ENCODE assay signal across 1 cellular context in genomic region chr11:63681208-63682044, GRCh38.
A peak's percentile ranks its signal among the peaks of the same experiment; 100 is the strongest.
TF ChIP-seq lines count a peak whose summit lies in the region.

Gene RTN3 (plus strand): TSS chr11:63681500. CDS start chr11:63681637, 137 bp downstream.

TF ChIP-seq in K562, 482 proteins besides CTCF, POLR2A, EP300 and RAD21 (continued from another document and continues in another):
- TF ChIP-seq RB1 (IDR thresholded peaks at IDR 0.05; ENCODE audit: low read depth) (no peak; the same call in 1 of the 2 replicates), TAF1 (IDR thresholded peaks at IDR 0.05; ENCODE audit: control insufficient read depth, extremely low read depth, insufficient read depth, low read length, severe bottlenecking) (peak; percentile 97), GTF2F1 (IDR thresholded peaks at IDR 0.05; ENCODE audit: low read depth, low read length) (no peak), ERF (CRISPR knock-in tag; IDR thresholded peaks at IDR 0.05) (no peak), POLR2AphosphoS2 (IDR thresholded peaks at IDR 0.05; ENCODE audit: low read length) (peak; percentile 60; the same call in 1 of the 2 replicates), E2F6 (IDR thresholded peaks at IDR 0.05; ENCODE audit: borderline replicate concordance in 1 of 2, extremely low read depth in 1 of 2, insufficient read depth in 1 of 2, insufficient read length in 1 of 2, low read depth in 1 of 2, low read length in 1 of 2, poor library complexity in 1 of 2, severe bottlenecking in 1 of 2) (peak; percentile 71 to 85), TCF3 (CRISPR knock-in tag; IDR thresholded peaks at IDR 0.05) (no peak), PURB (CRISPR knock-in tag; IDR thresholded peaks at IDR 0.05; ENCODE audit: low read depth) (no peak), DIDO1 (tag; IDR thresholded peaks at IDR 0.05; ENCODE audit: low read depth) (no peak), KDM4B (IDR thresholded peaks at IDR 0.05; ENCODE audit: borderline replicate concordance in 2 of 2, low read depth in 1 of 2) (no peak), SMARCA4 (IDR thresholded peaks at IDR 0.05) (peak; percentile 64; the same call in 1 of the 2 replicates), ETV6 (IDR thresholded peaks at IDR 0.05; ENCODE audit: borderline replicate concordance in 1 of 2, low read depth in 2 of 2, low read length in 1 of 2) (no peak), ETV6 (CRISPR knock-in tag; IDR thresholded peaks at IDR 0.05; ENCODE audit: borderline replicate concordance) (no peak), HLTF (IDR thresholded peaks at IDR 0.05) (peak; percentile 15; the same call in 1 of the 2 replicates), CHD2 (IDR thresholded peaks at IDR 0.05; ENCODE audit: low read depth, low read length) (no peak), GATA2 (CRISPR knock-in tag; IDR thresholded peaks at IDR 0.05) (no peak), ARHGAP35 (IDR thresholded peaks at IDR 0.05; ENCODE audit: partially characterized antibody) (no peak), ZNF57 (CRISPR knock-in tag; IDR thresholded peaks at IDR 0.05) (no peak), ZNF584 (CRISPR knock-in tag; IDR thresholded peaks at IDR 0.05; ENCODE audit: low read depth) (no peak), RNF2 (IDR thresholded peaks at IDR 0.05) (peak; percentile 42; the same call in 1 of the 2 replicates), SMAD3 (CRISPR knock-in tag; conservative IDR thresholded peaks at IDR 0.05) (no peak), NR2C2 (CRISPR knock-in tag; IDR thresholded peaks at IDR 0.05) (peak; percentile 61; the same call in 1 of the 2 replicates), NR2C2 (tag; IDR thresholded peaks at IDR 0.05) (no peak), HMGN3 (IDR thresholded peaks at IDR 0.05; ENCODE audit: borderline replicate concordance, extremely low read depth, insufficient read length, low read depth, low read length) (peak; percentile 95), CEBPG (CRISPR knock-in tag; IDR thresholded peaks at IDR 0.05) (peak; percentile 39; the same call in 1 of the 2 replicates), CEBPG (tag; conservative IDR thresholded peaks at IDR 0.05 in 1 of 2, IDR thresholded peaks at IDR 0.05 in 1 of 2) (peak in 1 of 2 experiments; percentile 52; a peak in 1 of 4 replicates), GABPB1 (CRISPR knock-in tag; IDR thresholded peaks at IDR 0.05) (peak; percentile 65; the same call in 1 of the 2 replicates), ZFP1 (CRISPR knock-in tag; IDR thresholded peaks at IDR 0.05) (no peak), CREM (IDR thresholded peaks at IDR 0.05; ENCODE audit: low read depth) (peak; percentile 58), ZNF174 (CRISPR knock-in tag; IDR thresholded peaks at IDR 0.05) (no peak), SRSF1 (IDR thresholded peaks at IDR 0.05; ENCODE audit: low read depth, low read length) (no peak), SOX6 (IDR thresholded peaks at IDR 0.05) (no peak), TCF7 (IDR thresholded peaks at IDR 0.05; ENCODE audit: borderline replicate concordance) (no peak), STAT6 (CRISPR knock-in tag; IDR thresholded peaks at IDR 0.05) (no peak), XRCC5 (IDR thresholded peaks at IDR 0.05; ENCODE audit: low read depth, low read length) (peak; percentile 52; the same call in 1 of the 2 replicates), ZNF280B (CRISPR knock-in tag; IDR thresholded peaks at IDR 0.05) (no peak), SP2 (IDR thresholded peaks at IDR 0.05; ENCODE audit: extremely low read depth, low read depth, low read length, poor library complexity, severe bottlenecking) (no peak), SAFB (IDR thresholded peaks at IDR 0.05; ENCODE audit: borderline replicate concordance, low read depth, low read length) (no peak), SMARCC2 (IDR thresholded peaks at IDR 0.05; ENCODE audit: low read depth) (0 out of 2 replicates have a peak, but pooled peaks have one; percentile 37), HMG20B (CRISPR knock-in tag; IDR thresholded peaks at IDR 0.05) (no peak)
- TF ChIP-seq, protein P1, sequence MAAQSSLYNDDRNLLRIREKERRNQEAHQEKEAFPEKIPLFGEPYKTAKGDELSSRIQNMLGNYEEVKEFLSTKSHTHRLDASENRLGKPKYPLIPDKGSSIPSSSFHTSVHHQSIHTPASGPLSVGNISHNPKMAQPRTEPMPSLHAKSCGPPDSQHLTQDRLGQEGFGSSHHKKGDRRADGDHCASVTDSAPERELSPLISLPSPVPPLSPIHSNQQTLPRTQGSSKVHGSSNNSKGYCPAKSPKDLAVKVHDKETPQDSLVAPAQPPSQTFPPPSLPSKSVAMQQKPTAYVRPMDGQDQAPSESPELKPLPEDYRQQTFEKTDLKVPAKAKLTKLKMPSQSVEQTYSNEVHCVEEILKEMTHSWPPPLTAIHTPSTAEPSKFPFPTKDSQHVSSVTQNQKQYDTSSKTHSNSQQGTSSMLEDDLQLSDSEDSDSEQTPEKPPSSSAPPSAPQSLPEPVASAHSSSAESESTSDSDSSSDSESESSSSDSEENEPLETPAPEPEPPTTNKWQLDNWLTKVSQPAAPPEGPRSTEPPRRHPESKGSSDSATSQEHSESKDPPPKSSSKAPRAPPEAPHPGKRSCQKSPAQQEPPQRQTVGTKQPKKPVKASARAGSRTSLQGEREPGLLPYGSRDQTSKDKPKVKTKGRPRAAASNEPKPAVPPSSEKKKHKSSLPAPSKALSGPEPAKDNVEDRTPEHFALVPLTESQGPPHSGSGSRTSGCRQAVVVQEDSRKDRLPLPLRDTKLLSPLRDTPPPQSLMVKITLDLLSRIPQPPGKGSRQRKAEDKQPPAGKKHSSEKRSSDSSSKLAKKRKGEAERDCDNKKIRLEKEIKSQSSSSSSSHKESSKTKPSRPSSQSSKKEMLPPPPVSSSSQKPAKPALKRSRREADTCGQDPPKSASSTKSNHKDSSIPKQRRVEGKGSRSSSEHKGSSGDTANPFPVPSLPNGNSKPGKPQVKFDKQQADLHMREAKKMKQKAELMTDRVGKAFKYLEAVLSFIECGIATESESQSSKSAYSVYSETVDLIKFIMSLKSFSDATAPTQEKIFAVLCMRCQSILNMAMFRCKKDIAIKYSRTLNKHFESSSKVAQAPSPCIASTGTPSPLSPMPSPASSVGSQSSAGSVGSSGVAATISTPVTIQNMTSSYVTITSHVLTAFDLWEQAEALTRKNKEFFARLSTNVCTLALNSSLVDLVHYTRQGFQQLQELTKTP (IDR thresholded peaks at IDR 0.05; ENCODE audit: low read depth in 1 of 2, partially characterized antibody in 2 of 2), result no peak
- TF ChIP-seq, protein P2, sequence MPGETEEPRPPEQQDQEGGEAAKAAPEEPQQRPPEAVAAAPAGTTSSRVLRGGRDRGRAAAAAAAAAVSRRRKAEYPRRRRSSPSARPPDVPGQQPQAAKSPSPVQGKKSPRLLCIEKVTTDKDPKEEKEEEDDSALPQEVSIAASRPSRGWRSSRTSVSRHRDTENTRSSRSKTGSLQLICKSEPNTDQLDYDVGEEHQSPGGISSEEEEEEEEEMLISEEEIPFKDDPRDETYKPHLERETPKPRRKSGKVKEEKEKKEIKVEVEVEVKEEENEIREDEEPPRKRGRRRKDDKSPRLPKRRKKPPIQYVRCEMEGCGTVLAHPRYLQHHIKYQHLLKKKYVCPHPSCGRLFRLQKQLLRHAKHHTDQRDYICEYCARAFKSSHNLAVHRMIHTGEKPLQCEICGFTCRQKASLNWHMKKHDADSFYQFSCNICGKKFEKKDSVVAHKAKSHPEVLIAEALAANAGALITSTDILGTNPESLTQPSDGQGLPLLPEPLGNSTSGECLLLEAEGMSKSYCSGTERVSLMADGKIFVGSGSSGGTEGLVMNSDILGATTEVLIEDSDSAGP (CRISPR knock-in tag; IDR thresholded peaks at IDR 0.05), result no peak
- TF ChIP-seq, protein P3, sequence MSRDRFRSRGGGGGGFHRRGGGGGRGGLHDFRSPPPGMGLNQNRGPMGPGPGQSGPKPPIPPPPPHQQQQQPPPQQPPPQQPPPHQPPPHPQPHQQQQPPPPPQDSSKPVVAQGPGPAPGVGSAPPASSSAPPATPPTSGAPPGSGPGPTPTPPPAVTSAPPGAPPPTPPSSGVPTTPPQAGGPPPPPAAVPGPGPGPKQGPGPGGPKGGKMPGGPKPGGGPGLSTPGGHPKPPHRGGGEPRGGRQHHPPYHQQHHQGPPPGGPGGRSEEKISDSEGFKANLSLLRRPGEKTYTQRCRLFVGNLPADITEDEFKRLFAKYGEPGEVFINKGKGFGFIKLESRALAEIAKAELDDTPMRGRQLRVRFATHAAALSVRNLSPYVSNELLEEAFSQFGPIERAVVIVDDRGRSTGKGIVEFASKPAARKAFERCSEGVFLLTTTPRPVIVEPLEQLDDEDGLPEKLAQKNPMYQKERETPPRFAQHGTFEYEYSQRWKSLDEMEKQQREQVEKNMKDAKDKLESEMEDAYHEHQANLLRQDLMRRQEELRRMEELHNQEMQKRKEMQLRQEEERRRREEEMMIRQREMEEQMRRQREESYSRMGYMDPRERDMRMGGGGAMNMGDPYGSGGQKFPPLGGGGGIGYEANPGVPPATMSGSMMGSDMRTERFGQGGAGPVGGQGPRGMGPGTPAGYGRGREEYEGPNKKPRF (IDR thresholded peaks at IDR 0.05; ENCODE audit: low read depth, low read length), result no peak
- TF ChIP-seq, protein P4, sequence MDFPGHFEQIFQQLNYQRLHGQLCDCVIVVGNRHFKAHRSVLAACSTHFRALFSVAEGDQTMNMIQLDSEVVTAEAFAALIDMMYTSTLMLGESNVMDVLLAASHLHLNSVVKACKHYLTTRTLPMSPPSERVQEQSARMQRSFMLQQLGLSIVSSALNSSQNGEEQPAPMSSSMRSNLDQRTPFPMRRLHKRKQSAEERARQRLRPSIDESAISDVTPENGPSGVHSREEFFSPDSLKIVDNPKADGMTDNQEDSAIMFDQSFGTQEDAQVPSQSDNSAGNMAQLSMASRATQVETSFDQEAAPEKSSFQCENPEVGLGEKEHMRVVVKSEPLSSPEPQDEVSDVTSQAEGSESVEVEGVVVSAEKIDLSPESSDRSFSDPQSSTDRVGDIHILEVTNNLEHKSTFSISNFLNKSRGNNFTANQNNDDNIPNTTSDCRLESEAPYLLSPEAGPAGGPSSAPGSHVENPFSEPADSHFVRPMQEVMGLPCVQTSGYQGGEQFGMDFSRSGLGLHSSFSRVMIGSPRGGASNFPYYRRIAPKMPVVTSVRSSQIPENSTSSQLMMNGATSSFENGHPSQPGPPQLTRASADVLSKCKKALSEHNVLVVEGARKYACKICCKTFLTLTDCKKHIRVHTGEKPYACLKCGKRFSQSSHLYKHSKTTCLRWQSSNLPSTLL (IDR thresholded peaks at IDR 0.05), result peak; percentile 40; the same call in 1 of the 2 replicates
- TF ChIP-seq, protein P5, sequence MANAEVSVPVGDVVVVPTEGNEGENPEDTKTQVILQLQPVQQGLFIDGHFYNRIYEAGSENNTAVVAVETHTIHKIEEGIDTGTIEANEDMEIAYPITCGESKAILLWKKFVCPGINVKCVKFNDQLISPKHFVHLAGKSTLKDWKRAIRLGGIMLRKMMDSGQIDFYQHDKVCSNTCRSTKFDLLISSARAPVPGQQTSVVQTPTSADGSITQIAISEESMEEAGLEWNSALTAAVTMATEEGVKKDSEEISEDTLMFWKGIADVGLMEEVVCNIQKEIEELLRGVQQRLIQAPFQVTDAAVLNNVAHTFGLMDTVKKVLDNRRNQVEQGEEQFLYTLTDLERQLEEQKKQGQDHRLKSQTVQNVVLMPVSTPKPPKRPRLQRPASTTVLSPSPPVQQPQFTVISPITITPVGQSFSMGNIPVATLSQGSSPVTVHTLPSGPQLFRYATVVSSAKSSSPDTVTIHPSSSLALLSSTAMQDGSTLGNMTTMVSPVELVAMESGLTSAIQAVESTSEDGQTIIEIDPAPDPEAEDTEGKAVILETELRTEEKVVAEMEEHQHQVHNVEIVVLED (CRISPR knock-in tag; IDR thresholded peaks at IDR 0.05), result peak; percentile 81
- TF ChIP-seq, protein P6, sequence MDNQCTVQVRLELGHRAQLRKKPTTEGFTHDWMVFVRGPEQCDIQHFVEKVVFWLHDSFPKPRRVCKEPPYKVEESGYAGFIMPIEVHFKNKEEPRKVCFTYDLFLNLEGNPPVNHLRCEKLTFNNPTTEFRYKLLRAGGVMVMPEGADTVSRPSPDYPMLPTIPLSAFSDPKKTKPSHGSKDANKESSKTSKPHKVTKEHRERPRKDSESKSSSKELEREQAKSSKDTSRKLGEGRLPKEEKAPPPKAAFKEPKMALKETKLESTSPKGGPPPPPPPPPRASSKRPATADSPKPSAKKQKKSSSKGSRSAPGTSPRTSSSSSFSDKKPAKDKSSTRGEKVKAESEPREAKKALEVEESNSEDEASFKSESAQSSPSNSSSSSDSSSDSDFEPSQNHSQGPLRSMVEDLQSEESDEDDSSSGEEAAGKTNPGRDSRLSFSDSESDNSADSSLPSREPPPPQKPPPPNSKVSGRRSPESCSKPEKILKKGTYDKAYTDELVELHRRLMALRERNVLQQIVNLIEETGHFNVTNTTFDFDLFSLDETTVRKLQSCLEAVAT (IDR thresholded peaks at IDR 0.05), result peak; percentile 70 to 82; a peak in 3 of 4 replicates
